In the genomic region with DNA sequence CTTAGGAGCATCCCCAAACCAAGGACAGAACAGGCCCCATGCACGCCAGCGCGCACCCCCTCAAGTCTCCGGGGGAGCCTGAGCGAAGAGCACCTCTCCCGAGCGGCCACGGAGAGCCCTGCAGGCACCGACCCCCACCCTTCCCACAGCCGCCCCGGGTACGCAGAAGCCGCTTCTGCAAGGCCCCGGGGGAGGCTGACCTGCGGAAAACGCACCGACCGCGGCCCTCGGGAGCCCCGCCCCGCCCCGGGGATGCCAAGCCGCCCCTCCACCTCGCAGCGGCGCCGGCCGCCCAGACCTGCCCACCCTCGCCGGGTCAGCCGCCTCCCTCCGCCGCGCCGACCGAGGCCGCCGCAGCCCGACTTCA, we compare ENCODE assay signal across 8 cellular contexts. TPM values are rescaled to one million over a fixed set of nuclear protein-coding genes. Genes with fewer than 3 reads are reported as not detected.
A peak's percentile ranks its signal among the peaks of the same experiment; 100 is the strongest.
DNase-seq lines count a peak whose midpoint lies in the region; ATAC-seq, FAIRE-seq and TF ChIP-seq lines count a peak whose summit lies in the region.

No MANE protein-coding gene starts in this region.

- TF ChIP-seq POLR2A in A549 (IDR thresholded peaks at IDR 0.05; ENCODE audit: low read length), result no peak

- no peak for TF ChIP-seq RAD21 in A549 (conservative IDR thresholded peaks at IDR 0.05 in 1 of 2, IDR thresholded peaks at IDR 0.05 in 1 of 2)

- WGBS in A549 (ENCODE audit: missing lambda C conversion rate), result 4% methylated on average over 5 of the region's 40 CpGs

- DNase-seq in A549 (ENCODE audit: low read depth in 1 of 2, low spot score in 1 of 2) (peak; percentile 15 to 34), MG63 (no peak), nephron progenitor cell (no peak), AG08395 (ENCODE audit: low spot score) (no peak), DMS 273 (lab: John Stamatoyannopoulos, UW; ENCODE audit: unreplicated experiment) (no peak), NCI-H446 (lab: John Stamatoyannopoulos, UW) (no peak)

- ATAC-seq in A549 (peak; percentile 66 to 69), GM19025 (IDR thresholded peaks at IDR 0.05; ENCODE audit: low read depth, unreplicated experiment) (peak; percentile 37)

- intact Hi-C loops in dendritic cell treated with granulocyte-macrophage colony-stimulating factor and Interleukin-4, amounts not matched to agents 40 ng/mL and 50 ng/mL, for 4 days (cut with micrococcal nuclease), result loop anchor here (5.0 to 10.0 kb wide), 2 partner anchors 77 to 1920 kb away; a partner anchor contains a TSS

- POLR2A ChIA-PET in A549 (lab: Yijun Ruan, JAX), result interaction anchor here (0.6 to 4.2 kb wide), 10 partner anchors 11 to 233 kb away, joined by 3 to 90 read pairs (median 3); a partner anchor contains a TSS

- FAIRE-seq in A549 (lab: Jason Lieb, UNC), result no peak

- H3K27me3 Mint-ChIP-seq in dendritic cell treated with granulocyte-macrophage colony-stimulating factor and Interleukin-4, amounts not matched to agents 40 ng/mL and 50 ng/mL, for 4 days, result peaks cover 7% of the 10 kb centered on the region
- peaks cover 3% of the 10 kb centered on the region for H3K27me3 Mint-ChIP-seq in nephron progenitor cell (ENCODE audit: low read depth, poor library complexity)

- peaks cover 7% of the 10 kb centered on the region for H3K36me3 Mint-ChIP-seq in dendritic cell treated with granulocyte-macrophage colony-stimulating factor and Interleukin-4, amounts not matched to agents 40 ng/mL and 50 ng/mL, for 4 days (ENCODE audit: low read depth)
- peaks cover 19% of the 10 kb centered on the region for H3K36me3 Mint-ChIP-seq in nephron progenitor cell (ENCODE audit: low read depth)

- H3K4me3 Mint-ChIP-seq in dendritic cell treated with granulocyte-macrophage colony-stimulating factor and Interleukin-4, amounts not matched to agents 40 ng/mL and 50 ng/mL, for 4 days, result peak overlapping the region; percentile 91
- H3K4me3 Mint-ChIP-seq in nephron progenitor cell, result peak overlapping the region; percentile 97

- peak overlapping the region; percentile 77 for H3K27ac Mint-ChIP-seq in dendritic cell treated with granulocyte-macrophage colony-stimulating factor and Interleukin-4, amounts not matched to agents 40 ng/mL and 50 ng/mL, for 4 days
- H3K27ac Mint-ChIP-seq in nephron progenitor cell, result peak overlapping the region; percentile 95

- CTCF ChIA-PET in A549 (lab: Yijun Ruan, JAX), result interaction anchor here (0.7 to 3.9 kb wide), 20 partner anchors 12 to 92 kb away, joined by 3 to 25 read pairs (median 5); a partner anchor contains a TSS

- TF ChIP-seq CTCF in A549 (IDR thresholded peaks at IDR 0.05) (no peak), nephron progenitor cell (IDR thresholded peaks at IDR 0.05) (no peak)

- H3K9me3 ChIP-seq in A549 (no peaks in the 10 kb centered on the region), MG63 (no peaks in the 10 kb centered on the region)

- TF ChIP-seq EP300 in A549 (IDR thresholded peaks at IDR 0.05), result no peak

- H3K4me2 ChIP-seq in A549, result peak overlapping the region; percentile 80

- H3K4me1 Mint-ChIP-seq in dendritic cell treated with granulocyte-macrophage colony-stimulating factor and Interleukin-4, amounts not matched to agents 40 ng/mL and 50 ng/mL, for 4 days (ENCODE audit: low read depth), result peaks cover 30% of the 10 kb centered on the region
- H3K4me1 Mint-ChIP-seq in nephron progenitor cell, result peaks cover 52% of the 10 kb centered on the region

- H3K36me3 ChIP-seq in MG63, result peaks cover 12% of the 10 kb centered on the region

- H3K27ac ChIP-seq in A549, result peak overlapping the region; percentile 89 to 98

- no peaks in the 10 kb centered on the region for H3K9me3 Mint-ChIP-seq in dendritic cell treated with granulocyte-macrophage colony-stimulating factor and Interleukin-4, amounts not matched to agents 40 ng/mL and 50 ng/mL, for 4 days
- H3K9me3 Mint-ChIP-seq in nephron progenitor cell, result no peaks in the 10 kb centered on the region

- H3K4me1 ChIP-seq in A549, result peaks cover 28% of the 10 kb centered on the region; the same call in 2 of the 3 replicates

- H3K27me3 ChIP-seq in MG63, result no peaks in the 10 kb centered on the region

- peak overlapping the region; percentile 75 for H3K4me3 ChIP-seq in A549
- peak overlapping the region; percentile 85 for H3K4me3 ChIP-seq in MG63

TF ChIP-seq in A549, 52 proteins besides CTCF, POLR2A, EP300 and RAD21:
- peak; percentile 45; the same call in 1 of the 2 replicates for TF ChIP-seq PHF8 (IDR thresholded peaks at IDR 0.05; ENCODE audit: borderline replicate concordance, low read depth)
- TF ChIP-seq ZC3H11A (IDR thresholded peaks at IDR 0.05), result no peak
TF ChIP-seq in A549: peak in this region for 1.

RNA-seq across cellular contexts. Expression of a gene that starts 0.4 kb away (rescaled TPM):
- polyA plus RNA-seq in A549 (2011; rRNA removed) (26.2 and 31.6 TPM in 2 replicates), A549 (2017; fragmentation: RNase III; extraction: RNeasy Plus Mini Kit Qiagen cat#74134 plus additional on column Dnase treatment) (23.1 to 25.0 TPM (median 24.2 TPM) in 3 replicates)
- 8.2 and 8.9 TPM in 2 replicates for polyA plus RNA-seq in A549 (2012; cell fraction: cytosol; rRNA removed)
- 17.7 and 32.2 TPM in 2 replicates for polyA plus RNA-seq in A549 (2012; cell fraction: nucleus; rRNA removed)
- polyA minus RNA-seq in A549 (2011; rRNA and poly(A)+ RNA removed), result 12.0 and 14.0 TPM in 2 replicates
- 8.0 and 14.2 TPM in 2 replicates for total RNA-seq in MG63 (2014; rRNA removed; shearing (Covaris generic); ENCODE audit: low replicate concordance)

RNA-seq across cellular contexts. Expression of a gene that starts 58.7 kb away (rescaled TPM):
- polyA plus RNA-seq in A549 (2011; rRNA removed), result 23.1 and 41.6 TPM in 2 replicates
- 5.3 and 6.4 TPM in 2 replicates for polyA plus RNA-seq in A549 (2012; cell fraction: cytosol; rRNA removed)
- 4.0 and 10.8 TPM in 2 replicates for polyA plus RNA-seq in A549 (2012; cell fraction: nucleus; rRNA removed)
- 31.8 to 34.3 TPM (median 32.7 TPM) in 3 replicates for polyA plus RNA-seq in A549 (2017; fragmentation: RNase III; extraction: RNeasy Plus Mini Kit Qiagen cat#74134 plus additional on column Dnase treatment)
- 36.2 and 57.4 TPM in 2 replicates for polyA minus RNA-seq in A549 (2011; rRNA and poly(A)+ RNA removed)
- total RNA-seq in MG63 (2014; rRNA removed; shearing (Covaris generic); ENCODE audit: low replicate concordance), result 27.9 and 36.3 TPM in 2 replicates

Comparison
In these comparisons a context has a peak if more than half of its experiments do, and no peak if none do; other contexts are left out.
1. DNase-seq: peak in A549 (2 of 2); none in MG63 (single experiment), nephron progenitor cell (single experiment), AG08395 (single experiment), DMS 273 (single experiment) and NCI-H446 (0 of 2).